In the genomic region with DNA sequence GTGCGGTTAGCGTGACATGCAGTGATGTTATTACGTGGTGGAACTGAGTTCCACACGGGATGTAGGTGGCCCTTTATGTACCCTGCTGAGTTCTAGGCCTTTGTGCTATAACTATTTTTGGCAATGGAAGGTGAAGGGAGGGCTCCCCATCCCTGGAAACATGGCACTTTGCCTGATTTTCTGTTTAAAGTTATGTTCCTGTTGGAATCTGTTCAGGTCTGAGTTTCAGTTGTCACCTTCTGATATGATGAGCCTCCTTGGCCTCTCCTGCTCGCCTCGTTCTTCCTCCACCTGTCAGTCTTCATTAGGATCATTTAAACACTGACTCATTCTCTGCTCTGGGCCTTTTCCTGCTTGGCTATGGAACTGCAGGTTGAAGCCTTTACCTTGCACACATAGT, we compare ENCODE assay signal across 19 cellular contexts.
DNase-seq lines count a peak whose midpoint lies in the region; ATAC-seq and TF ChIP-seq lines count a peak whose summit lies in the region.
"Had no signal": no experiment of that assay in that cellular context is flagged by ENCODE, and none has a peak within 500 bp of the region (broad histone marks: within the 10 kb centered on the region; RNA-seq: fewer than 3 reads in every experiment).

No MANE protein-coding gene starts in this region.

- no peak overlapping the region for H3K4me3 Mint-ChIP-seq in activated T-cell treated with anti-CD3 and anti-CD28 coated beads, Interleukin-2, amount 50 U/mL, for 72 hours
- no peak overlapping the region for H3K4me3 Mint-ChIP-seq in CD8-positive, alpha-beta memory T cell
- H3K4me3 Mint-ChIP-seq: HFFc6 had no signal

- H3K4me2 ChIP-seq in hepatocyte, result no peak overlapping the region
- H3K4me2 ChIP-seq: KMS-11 had no signal

- no peaks in the 10 kb centered on the region for H3K9me3 Mint-ChIP-seq in activated T-cell treated with anti-CD3 and anti-CD28 coated beads, Interleukin-2, amount 50 U/mL, for 72 hours
- no peaks in the 10 kb centered on the region for H3K9me3 Mint-ChIP-seq in CD8-positive, alpha-beta memory T cell
- H3K9me3 Mint-ChIP-seq: HFFc6 had no signal

- no peaks in the 10 kb centered on the region for H3K9me2 ChIP-seq in hepatocyte (replicated peaks; ENCODE audit: insufficient read depth)

- H3K27ac ChIP-seq in WERI-Rb-1 (peak overlapping the region; percentile 66), hepatocyte (no peak overlapping the region), SJCRH30 (no peak overlapping the region)
- no peak overlapping the region for H3K27ac ChIP-seq in CD8-positive, alpha-beta memory T cell (ENCODE audit: low read depth, low read length)
- H3K27ac ChIP-seq: C4-2B, KMS-11, RWPE1, SJSA1 had no signal

- no peak overlapping the region for H2AFZ ChIP-seq in hepatocyte

- no peaks in the 10 kb centered on the region for H3K79me2 ChIP-seq in hepatocyte

- H3K4me1 Mint-ChIP-seq in activated T-cell treated with anti-CD3 and anti-CD28 coated beads, Interleukin-2, amount 50 U/mL, for 72 hours (ENCODE audit: low read depth), result peaks cover 18% of the 10 kb centered on the region
- H3K4me1 Mint-ChIP-seq in CD8-positive, alpha-beta memory T cell, result peaks cover 10 to 24% (median 13%) of the 10 kb centered on the region in 3 donors

- CTCF ChIA-PET in CD8-positive, alpha-beta memory T cell (lab: Charles Lee), result interaction anchor here (1.1 kb wide), 1 partner anchor 10 kb away, joined by 3 read pairs; no protein-coding TSS in a partner anchor

- 95% methylated on average over 6 of the region's 6 CpGs for WGBS in hepatocyte (ENCODE audit: low lambda C conversion rate, missing lambda C conversion rate)

- POLR2A ChIA-PET in CD8-positive, alpha-beta memory T cell (lab: Charles Lee), result no interaction called here

- H3K36me3 ChIP-seq in WERI-Rb-1 (no peaks in the 10 kb centered on the region), hepatocyte (replicated peaks; ENCODE audit: insufficient read depth, low read depth) (no peaks in the 10 kb centered on the region), SJCRH30 (peaks cover 4% of the 10 kb centered on the region; the same call in 1 of the 2 replicates)
- H3K36me3 ChIP-seq in CD8-positive, alpha-beta memory T cell (ENCODE audit: insufficient read depth, low read length), result no peaks in the 10 kb centered on the region
- H3K36me3 ChIP-seq: SJSA1 had no signal

- H3K27me3 Mint-ChIP-seq in activated T-cell treated with anti-CD3 and anti-CD28 coated beads, Interleukin-2, amount 50 U/mL, for 72 hours (ENCODE audit: low read depth), result no peaks in the 10 kb centered on the region
- H3K27me3 Mint-ChIP-seq in CD8-positive, alpha-beta memory T cell, result no peaks in the 10 kb centered on the region

- no peaks in the 10 kb centered on the region for H3K9me3 ChIP-seq in WERI-Rb-1 (ENCODE audit: severe bottlenecking)
- no peaks in the 10 kb centered on the region for H3K9me3 ChIP-seq in hepatocyte (ENCODE audit: low read depth)
- no peaks in the 10 kb centered on the region for H3K9me3 ChIP-seq in SJCRH30 (replicated peaks)
- H3K9me3 ChIP-seq in CD8-positive, alpha-beta memory T cell (ENCODE audit: low read length), result no peaks in the 10 kb centered on the region
- H3K9me3 ChIP-seq: SJSA1 had no signal

- H3K4me3 ChIP-seq in WERI-Rb-1 (ENCODE audit: low read depth, low read length) (no peak overlapping the region), hepatocyte (no peak overlapping the region), SJCRH30 (no peak overlapping the region)
- no peak overlapping the region for H3K4me3 ChIP-seq in CD8-positive, alpha-beta memory T cell (ENCODE audit: low read length)
- H3K4me3 ChIP-seq: SJSA1 had no signal

- ATAC-seq in left ventricle myocardium superior, result peak; percentile 74
- no peak for ATAC-seq in Right ventricle myocardium inferior
- no peak for ATAC-seq in activated T-cell treated with anti-CD3 and anti-CD28 coated beads, Interleukin-2, amount 50 U/mL, for 72 hours (replicated peaks in 1 of 2)
- ATAC-seq in HG02759 (IDR thresholded peaks at IDR 0.05; ENCODE audit: unreplicated experiment), result no peak

- no peaks in the 10 kb centered on the region for H3K27me3 ChIP-seq in WERI-Rb-1 (ENCODE audit: insufficient read depth, low read depth, severe bottlenecking)
- H3K27me3 ChIP-seq in hepatocyte, result no peaks in the 10 kb centered on the region
- H3K27me3 ChIP-seq in SJCRH30, result no peaks in the 10 kb centered on the region
- no peaks in the 10 kb centered on the region for H3K27me3 ChIP-seq in CD8-positive, alpha-beta memory T cell (ENCODE audit: insufficient read depth, low read length, poor library complexity, severe bottlenecking)
- H3K27me3 ChIP-seq: SJSA1 had no signal

- no peaks in the 10 kb centered on the region for H4K20me1 ChIP-seq in hepatocyte (ENCODE audit: insufficient read depth, poor library complexity, severe bottlenecking)

- TF ChIP-seq CTCF in WERI-Rb-1 (IDR thresholded peaks at IDR 0.05; ENCODE audit: low read depth, low read length), result no peak
- no peak for TF ChIP-seq CTCF in hepatocyte (IDR thresholded peaks at IDR 0.05; ENCODE audit: poor library complexity)

- H3K27ac Mint-ChIP-seq in activated T-cell treated with anti-CD3 and anti-CD28 coated beads, Interleukin-2, amount 50 U/mL, for 72 hours, result no peak overlapping the region
- peak overlapping the region in 2 of 8 donors; percentile 40 to 64 for H3K27ac Mint-ChIP-seq in CD8-positive, alpha-beta memory T cell
- H3K27ac Mint-ChIP-seq: HFFc6 had no signal

- peaks cover 0 to 3% of the 10 kb centered on the region in 2 donors for H3K36me3 Mint-ChIP-seq in activated T-cell treated with anti-CD3 and anti-CD28 coated beads, Interleukin-2, amount 50 U/mL, for 72 hours (ENCODE audit: insufficient read depth in 2 of 2)
- peaks cover 0 to 18% (median 13%) of the 10 kb centered on the region in 3 donors for H3K36me3 Mint-ChIP-seq in CD8-positive, alpha-beta memory T cell

- DNase-seq in left ventricle myocardium superior (no peak), Right ventricle myocardium inferior (ENCODE audit: missing footprints) (no peak), WERI-Rb-1 (no peak), hepatocyte (ENCODE audit: low spot score) (peak; percentile 14), SJCRH30 (no peak)
- no peak for DNase-seq in activated T-cell treated with anti-CD3 and anti-CD28 coated beads, Interleukin-2, amount 50 U/mL, for 72 hours
- no peak for DNase-seq in CD8-positive, alpha-beta memory T cell
- DNase-seq: HFFc6; MM.1S; NCI-H1105; NCI-H1694; NCI-H345; NCI-H69; NK-92 treated with Interleukin-12 subunit alpha and Interleukin-12 subunit beta, amount 100 ng/mL, for 24 hours had no signal

- H3K4me1 ChIP-seq in hepatocyte (ENCODE audit: insufficient read depth), result peaks cover 4% of the 10 kb centered on the region
- H3K4me1 ChIP-seq in SJCRH30, result peaks cover 5% of the 10 kb centered on the region; the same call in 1 of the 2 replicates
- H3K4me1 ChIP-seq in CD8-positive, alpha-beta memory T cell (ENCODE audit: insufficient read depth, low read length), result no peaks in the 10 kb centered on the region
- H3K4me1 ChIP-seq: SJSA1 had no signal

- intact Hi-C loops in left ventricle myocardium superior (cut with micrococcal nuclease) (no loop called here), Right ventricle myocardium inferior (cut with DNase I) (no loop called here)
